19 cellular contexts compared by ENCODE assay signal in the genomic region with DNA sequence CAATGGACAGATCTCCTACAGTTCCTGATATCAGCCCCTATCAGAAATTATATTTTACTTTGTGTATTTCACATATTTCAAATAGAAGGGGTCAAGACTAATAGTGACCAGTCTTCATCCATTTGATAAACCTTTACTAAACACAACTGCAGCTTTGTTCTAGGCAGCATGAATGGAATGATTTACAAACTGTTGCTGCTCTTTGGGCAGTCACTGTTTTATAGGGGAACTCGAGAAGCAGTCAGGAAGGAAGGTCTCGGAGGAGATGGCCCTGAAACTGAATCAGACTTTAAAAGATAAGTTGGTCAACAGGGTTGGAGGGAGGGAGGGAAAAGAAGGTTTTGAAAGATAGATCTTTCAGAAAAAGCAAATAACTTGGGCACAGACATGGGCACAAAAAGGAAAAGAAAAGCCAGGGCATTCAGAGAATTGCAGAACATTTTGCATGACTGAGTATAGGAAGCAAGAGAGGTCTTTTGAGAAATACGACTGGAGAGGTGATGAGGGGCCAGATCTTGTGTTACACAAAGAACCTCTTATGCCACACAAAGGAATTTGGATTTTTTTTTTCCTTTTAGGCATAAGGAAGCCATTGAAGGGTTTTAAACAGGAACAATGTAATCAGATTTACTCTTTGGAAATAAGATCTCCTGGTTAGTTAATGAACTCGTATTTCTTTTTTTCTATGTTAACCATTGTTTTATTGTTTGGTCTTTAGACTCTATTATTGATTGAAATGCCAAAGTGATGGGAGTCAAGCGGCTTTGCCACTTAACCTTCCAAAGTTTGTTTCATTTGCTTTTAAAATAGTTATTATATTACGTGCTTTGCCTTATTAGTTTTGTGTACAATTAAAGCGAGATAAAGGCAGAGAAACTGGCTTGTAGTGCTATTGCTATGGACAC. TPM values are rescaled to one million over a fixed set of nuclear protein-coding genes. Genes with fewer than 3 reads are reported as not detected.
DNase-seq lines count a peak whose midpoint lies in the region; ATAC-seq and TF ChIP-seq lines count a peak whose summit lies in the region.
"Had no signal": no experiment of that assay in that cellular context is flagged by ENCODE, and none has a peak within 500 bp of the region (broad histone marks: within the 10 kb centered on the region; RNA-seq: fewer than 3 reads in every experiment).

No MANE protein-coding gene starts in this region.

- peaks cover 44% of the 10 kb centered on the region for H3K4me1 Mint-ChIP-seq in brain
- peaks cover 41% of the 10 kb centered on the region for H3K4me1 Mint-ChIP-seq in nephron

- peak overlapping the region in 4 of 5 experiments; percentile 10 to 71 (median 37) for H3K27ac Mint-ChIP-seq in brain
- peak overlapping the region in 2 of 3 experiments; percentile 58 to 79 for H3K27ac Mint-ChIP-seq in nephron
- H3K27ac Mint-ChIP-seq: H9 had no signal

- peak overlapping the region; percentile 23 for H3K4me3 ChIP-seq in BJ (ENCODE audit: low read depth, low read length)
- H3K4me3 ChIP-seq: breast epithelium, gastroesophageal sphincter, transverse colon had no signal

- POLR2A ChIA-PET in BJ (lab: Charles Lee) = interaction anchor here (1.2 kb wide), 1 partner anchor 30 kb away, joined by 3 read pairs; no protein-coding TSS in a partner anchor

- no peaks in the 10 kb centered on the region for H3K36me3 ChIP-seq in BJ (ENCODE audit: control insufficient read depth, insufficient read depth, low read length)
- H3K36me3 ChIP-seq: breast epithelium, gastroesophageal sphincter, transverse colon had no signal

- H3K36me3 Mint-ChIP-seq in brain = no peaks in the 10 kb centered on the region
- H3K36me3 Mint-ChIP-seq in nephron (ENCODE audit: low read depth) = no peaks in the 10 kb centered on the region

- H3K4me3 Mint-ChIP-seq in brain = peak overlapping the region; percentile 12 to 70 (median 21)
- H3K4me3 Mint-ChIP-seq in nephron = peak overlapping the region in 1 of 3 experiments; percentile 4
- H3K4me3 Mint-ChIP-seq: H9 had no signal

- no peak for TF ChIP-seq CTCF in BJ (IDR thresholded peaks at IDR 0.05; ENCODE audit: insufficient read depth, low read depth, low read length)
- no peak for TF ChIP-seq CTCF in brain (conservative IDR thresholded peaks at IDR 0.05)
- TF ChIP-seq CTCF in nephron (IDR thresholded peaks at IDR 0.05; ENCODE audit: unreplicated experiment in 3 of 3) = no peak

- CTCF ChIA-PET in BJ (lab: Yijun Ruan, JAX) = interaction anchor here (0.6 to 1.0 kb wide), 5 partner anchors 16 to 237 kb away, joined by 3 to 4 read pairs (median 3); no protein-coding TSS in a partner anchor

- H3K27me3 Mint-ChIP-seq in brain (no peaks in the 10 kb centered on the region), nephron (ENCODE audit: low read depth) (no peaks in the 10 kb centered on the region)

- DNase-seq in BJ (ENCODE audit: low read depth) (no peak), NCI-H146 (lab: John Stamatoyannopoulos, UW) (peak; percentile 74), NCI-H526 treated with DMSO at 0.1 percent for 48 hours (lab: John Stamatoyannopoulos, UW) (no peak), GF-D8 (lab: John Stamatoyannopoulos, UW) (no peak)
- DNase-seq in central memory CD4-positive, alpha-beta T cell = no peak
- DNase-seq: activated CD4-positive, CD25-positive, alpha-beta regulatory T cell; activated naive CD4-positive, alpha-beta T cell treated with Interleukin-2 at 50 U/mL for 16 hours; DMS 273 treated with DMSO at 0.1 percent for 48 hours; effector CD8-positive, alpha-beta T cell; H9; NCI-H446; stimulated activated CD4-positive, alpha-beta T cell treated with anti-CD3 and anti-CD28 coated beads, Interleukin-4, amount 100 ng/mL, for 4 hours; transverse colon had no signal

- no peak for ATAC-seq in GM21447 (IDR thresholded peaks at IDR 0.05; ENCODE audit: unreplicated experiment)
- ATAC-seq: gastroesophageal sphincter, Panc1 had no signal

- H3K27me3 ChIP-seq in BJ (ENCODE audit: control insufficient read depth, insufficient read depth, low read length) = no peaks in the 10 kb centered on the region
- H3K27me3 ChIP-seq: breast epithelium, gastroesophageal sphincter had no signal

- H3K9me3 Mint-ChIP-seq in brain (peaks cover 0 to 4% (median 0%) of the 10 kb centered on the region in 5 experiments), nephron (no peaks in the 10 kb centered on the region)
- H3K9me3 Mint-ChIP-seq: H9 had no signal

RNA-seq across cellular contexts. Expression of a gene that starts 37.5 kb away (rescaled TPM):
- polyA plus RNA-seq in BJ (2011; rRNA removed) (17.0 and 23.1 TPM in 2 replicates), brain (ENCODE audit: insufficient read depth, low read depth, low replicate concordance) (1.8 TPM)
- 117 and 141 TPM in 2 replicates for polyA minus RNA-seq in BJ (2011; rRNA and poly(A)+ RNA removed)
